In genomic region chr4:107094332-107094731, GRCh38 we compare ENCODE assay signal across 10 cellular contexts. TPM values are rescaled to one million over a fixed set of nuclear protein-coding genes. Genes with fewer than 3 reads are reported as not detected.
DNase-seq lines count a peak whose midpoint lies in the region; ATAC-seq and TF ChIP-seq lines count a peak whose summit lies in the region.
"Had no signal": no experiment of that assay in that cellular context is flagged by ENCODE, and none has a peak within 500 bp of the region (broad histone marks: within the 10 kb centered on the region; RNA-seq: fewer than 3 reads in every experiment).

No MANE protein-coding gene starts in this region.

- peak; percentile 50 to 72 for TF ChIP-seq CTCF in GM23338 (conservative IDR thresholded peaks at IDR 0.05; ENCODE audit: low read depth in 2 of 2)

- H3K79me2 ChIP-seq in GM23338 (replicated peaks; ENCODE audit: insufficient read depth): no peaks in the 10 kb centered on the region

- no peak overlapping the region for H3K4me2 ChIP-seq in GM23338

- peak overlapping the region; percentile 87 for H2AFZ ChIP-seq in GM23338

- no peaks in the 10 kb centered on the region for H3K36me3 Mint-ChIP-seq in GM23338 (ENCODE audit: low read depth)

- no peaks in the 10 kb centered on the region for H3K36me3 ChIP-seq in GM23338 (ENCODE audit: insufficient read depth)
- H3K36me3 ChIP-seq: thoracic aorta had no signal

- H3K9me2 ChIP-seq in GM23338 (ENCODE audit: insufficient read depth): no peaks in the 10 kb centered on the region; the same call in 1 of the 2 replicates

- peaks cover 4% of the 10 kb centered on the region for H3K27me3 Mint-ChIP-seq in GM23338 (ENCODE audit: insufficient read depth, low read depth, poor library complexity)

- H3F3A ChIP-seq in GM23338 (replicated peaks; ENCODE audit: low read depth): no peaks in the 10 kb centered on the region

- H3K27ac Mint-ChIP-seq in GM23338: no peak overlapping the region

- H3K4me1 Mint-ChIP-seq in GM23338: peaks cover 10% of the 10 kb centered on the region

- H3K27me3 ChIP-seq in GM23338 (ENCODE audit: insufficient read depth): no peaks in the 10 kb centered on the region

- ATAC-seq in GM23338: peak; percentile 76
- no peak for ATAC-seq in GM18909 (IDR thresholded peaks at IDR 0.05; ENCODE audit: poor library complexity, unreplicated experiment)
- ATAC-seq in HG03457 (IDR thresholded peaks at IDR 0.05; ENCODE audit: unreplicated experiment): no peak
- ATAC-seq: K562 had no signal

- no peak overlapping the region for H3K4me3 ChIP-seq in GM23338
- H3K4me3 ChIP-seq: K562, thoracic aorta had no signal

- 0 out of 3 replicates have a peak, but pooled peaks cover 3% of the 10 kb centered on the region for H3K9me3 Mint-ChIP-seq in GM23338

- DNase-seq in ELR (ENCODE audit: low read depth) (peak; percentile 55), GM23338 (ENCODE audit: low spot score) (peak; percentile 41), NCI-H226 (peak; percentile 19), hepatic stellate cell (ENCODE audit: low spot score) (peak; percentile 17), NCI-H1048 (lab: John Stamatoyannopoulos, UW) (no peak), NCI-H345 treated with DMSO at 0.1 percent for 48 hours (lab: John Stamatoyannopoulos, UW; ENCODE audit: unreplicated experiment) (no peak)

- H3K4me3 Mint-ChIP-seq in GM23338: no peak overlapping the region

- H4K20me1 ChIP-seq in GM23338 (replicated peaks; ENCODE audit: insufficient read depth): no peaks in the 10 kb centered on the region

- H3K27ac ChIP-seq in GM23338 (ENCODE audit: low read depth): no peak overlapping the region
- H3K27ac ChIP-seq: thoracic aorta had no signal

- H3K4me1 ChIP-seq in GM23338 (ENCODE audit: insufficient read depth): no peaks in the 10 kb centered on the region; the same call in 1 of the 2 replicates

TF ChIP-seq in GM23338, 12 proteins besides CTCF, POLR2A, EP300 and RAD21:
- no peak for TF ChIP-seq ETS1 (IDR thresholded peaks at IDR 0.05)
- TF ChIP-seq ZNF331 (CRISPR knock-in tag; IDR thresholded peaks at IDR 0.05; ENCODE audit: low read depth): no peak
- no peak for TF ChIP-seq NANOG (IDR thresholded peaks at IDR 0.05; ENCODE audit: borderline replicate concordance)
- no peak for TF ChIP-seq EZH2 (IDR thresholded peaks at IDR 0.05; ENCODE audit: low read depth, unreplicated experiment)
- no peak for TF ChIP-seq ZNF114 (CRISPR knock-in tag; IDR thresholded peaks at IDR 0.05)
- no peak for TF ChIP-seq STAT1 (IDR thresholded peaks at IDR 0.05; ENCODE audit: unreplicated experiment)
- no peak for TF ChIP-seq ZNF462 (CRISPR knock-in tag; IDR thresholded peaks at IDR 0.05)
- no peak for TF ChIP-seq POLR2AphosphoS5 (IDR thresholded peaks at IDR 0.05; ENCODE audit: low read depth)
- TF ChIP-seq EZH2phosphoT487 (IDR thresholded peaks at IDR 0.05; ENCODE audit: unreplicated experiment): no peak
- TF ChIP-seq REST (IDR thresholded peaks at IDR 0.05; ENCODE audit: unreplicated experiment): no peak
- no peak for TF ChIP-seq CREB1 (CRISPR knock-in tag; IDR thresholded peaks at IDR 0.05; ENCODE audit: low read depth)
- no peak for TF ChIP-seq JUNB (IDR thresholded peaks at IDR 0.05; ENCODE audit: unreplicated experiment)
TF ChIP-seq in GM23338: peak in this region for 0.

RNA-seq across cellular contexts. Expression of gene DKK2, which starts 58.2 kb away (rescaled TPM):
- total RNA-seq in GM23338 (2014; rRNA removed; shearing (Covaris generic)): 0.58 TPM in 1 of 2 replicates, not detected in the other
- polyA plus RNA-seq in GM23338 (2016; fragmentation: Nextera tagmentation; extraction: Ambion mirVana): 0.05 and 0.09 TPM in 2 replicates
- total RNA-seq: K562 had no signal
- polyA plus RNA-seq: K562 had no signal

Comparison
In these comparisons a context has a peak if more than half of its experiments do, and no peak if none do; other contexts are left out.
1. DNase-seq: peak in ELR (single experiment), GM23338 (single experiment), NCI-H226 (single experiment) and hepatic stellate cell (single experiment); none in NCI-H1048 (single experiment) and NCI-H345 treated with DMSO at 0.1 percent for 48 hours (single experiment).